21 cellular contexts compared by ENCODE assay signal in genomic region chr20:1462001-1462400, GRCh38. TPM values are rescaled to one million over a fixed set of nuclear protein-coding genes. Genes with fewer than 3 reads are reported as not detected.
DNase-seq lines count a peak whose midpoint lies in the region; ATAC-seq and TF ChIP-seq lines count a peak whose summit lies in the region.
"Had no signal": no experiment of that assay in that cellular context is flagged by ENCODE, and none has a peak within 500 bp of the region (broad histone marks: within the 10 kb centered on the region; RNA-seq: fewer than 3 reads in every experiment).

No MANE protein-coding gene starts in this region.

- no peak for TF ChIP-seq POLR2A in vagina (IDR thresholded peaks at IDR 0.05)

- H3K4me3 ChIP-seq in vagina, result no peak overlapping the region
- H3K4me3 ChIP-seq: BLaER1 treated with 17β-estradiol and CSF1 and Interleukin-3, amounts not matched to agents 10 nM and 100 nM had no signal

- no peak overlapping the region for H3K4me3 Mint-ChIP-seq in chondrocyte (ENCODE audit: unreplicated experiment)
- H3K4me3 Mint-ChIP-seq: B cell had no signal

- H3K36me3 ChIP-seq in vagina, result peaks cover 0 to 28% of the 10 kb centered on the region in 2 donors

- H3K9me3 Mint-ChIP-seq in chondrocyte (ENCODE audit: low read depth), result no peaks in the 10 kb centered on the region
- H3K9me3 Mint-ChIP-seq: CD8-positive, alpha-beta memory T cell had no signal

- peaks cover 33% of the 10 kb centered on the region for H3K4me1 ChIP-seq in vagina

- no peak for ATAC-seq in HG02759 (IDR thresholded peaks at IDR 0.05; ENCODE audit: unreplicated experiment)

- no peaks in the 10 kb centered on the region for H3K27me3 Mint-ChIP-seq in chondrocyte (ENCODE audit: low read depth)
- H3K27me3 Mint-ChIP-seq: B cell; CD8-positive, alpha-beta memory T cell had no signal

- no peaks in the 10 kb centered on the region for H3K9me3 ChIP-seq in vagina
- H3K9me3 ChIP-seq: BLaER1 treated with 17β-estradiol and CSF1 and Interleukin-3, amounts not matched to agents 10 nM and 100 nM had no signal

- H3K4me1 Mint-ChIP-seq in chondrocyte (ENCODE audit: low read depth), result peaks cover 39% of the 10 kb centered on the region

- no peaks in the 10 kb centered on the region for H3K27me3 ChIP-seq in vagina
- H3K27me3 ChIP-seq: BLaER1 treated with 17β-estradiol and CSF1 and Interleukin-3, amounts not matched to agents 10 nM and 100 nM had no signal

- H3K27ac ChIP-seq in vagina, result no peak overlapping the region
- H3K27ac ChIP-seq: 22Rv1; BLaER1 treated with 17β-estradiol and CSF1 and Interleukin-3, amounts not matched to agents 10 nM and 100 nM; HL-60 had no signal

- H3K36me3 Mint-ChIP-seq in chondrocyte (ENCODE audit: low read depth), result peaks cover 12% of the 10 kb centered on the region

- peak overlapping the region; percentile 46 for H3K27ac Mint-ChIP-seq in chondrocyte (ENCODE audit: unreplicated experiment)
- H3K27ac Mint-ChIP-seq: B cell; CD8-positive, alpha-beta memory T cell had no signal

- intact Hi-C loops in vagina (cut with DNase I), result no loop called here

- DNase-seq in activated CD8-positive, alpha-beta memory T cell treated with anti-CD3 and anti-CD28 coated beads for 24 hours, result peak; percentile 30
- no peak for DNase-seq in activated CD8-positive, alpha-beta memory T cell treated with anti-CD3 and anti-CD28 coated beads, Interleukin-2, amount 50 U/mL, for 4 hours
- DNase-seq in chondrocyte (ENCODE audit: low spot score) (no peak), myocyte (ENCODE audit: low read depth) (peak; percentile 29), vagina (ENCODE audit: extremely low spot score in 2 of 2) (peak; percentile 40 to 49), hippocampal formation (lab: John Stamatoyannopoulos, UW) (no peak), cerebellar cortex (ENCODE audit: low spot score) (no peak)
- DNase-seq: CD8-positive, alpha-beta memory T cell; COR-L47; DMS 273 treated with DMSO at 0.1 percent for 48 hours; DMS79 treated with DMSO at 0.1 percent for 48 hours; GF-D8; GOT3; H7 had no signal

- TF ChIP-seq CTCF in chondrocyte (IDR thresholded peaks at IDR 0.05) (no peak), vagina (IDR thresholded peaks at IDR 0.05) (no peak)

RNA-seq across cellular contexts. Expression of gene NSFL1C, which starts 4.6 kb away (rescaled TPM):
- 70.9 to 83.5 TPM (median 75.3 TPM) in 3 replicates for total RNA-seq in chondrocyte
- total RNA-seq in myocyte, result 49.6 and 67.0 TPM in 2 replicates
- polyA plus RNA-seq in myocyte (2012), result 102 TPM
- 53.8 TPM for total RNA-seq in vagina

RNA-seq across cellular contexts. Expression of gene SIRPB2, which starts 29.2 kb away (rescaled TPM):
- total RNA-seq in chondrocyte (not detected in 3 replicates), myocyte (not detected in 2 replicates), vagina (2.9 TPM)
- polyA plus RNA-seq in myocyte (2012), result not detected
- total RNA-seq: B cell; CD8-positive, alpha-beta memory T cell; H7; HT1080 had no signal
- polyA plus RNA-seq: AG04450; CD8-positive, alpha-beta memory T cell had no signal

Comparison
In these comparisons a context has a peak if more than half of its experiments do, and no peak if none do; other contexts are left out.
1. DNase-seq: peak in activated CD8-positive, alpha-beta memory T cell treated with anti-CD3 and anti-CD28 coated beads for 24 hours (single experiment), myocyte (single experiment) and vagina (2 of 2); none in activated CD8-positive, alpha-beta memory T cell treated with anti-CD3 and anti-CD28 coated beads, Interleukin-2, amount 50 U/mL, for 4 hours (single experiment), chondrocyte (single experiment), hippocampal formation (0 of 2) and cerebellar cortex (single experiment).